8 cellular contexts compared by ENCODE assay signal in the genomic region with DNA sequence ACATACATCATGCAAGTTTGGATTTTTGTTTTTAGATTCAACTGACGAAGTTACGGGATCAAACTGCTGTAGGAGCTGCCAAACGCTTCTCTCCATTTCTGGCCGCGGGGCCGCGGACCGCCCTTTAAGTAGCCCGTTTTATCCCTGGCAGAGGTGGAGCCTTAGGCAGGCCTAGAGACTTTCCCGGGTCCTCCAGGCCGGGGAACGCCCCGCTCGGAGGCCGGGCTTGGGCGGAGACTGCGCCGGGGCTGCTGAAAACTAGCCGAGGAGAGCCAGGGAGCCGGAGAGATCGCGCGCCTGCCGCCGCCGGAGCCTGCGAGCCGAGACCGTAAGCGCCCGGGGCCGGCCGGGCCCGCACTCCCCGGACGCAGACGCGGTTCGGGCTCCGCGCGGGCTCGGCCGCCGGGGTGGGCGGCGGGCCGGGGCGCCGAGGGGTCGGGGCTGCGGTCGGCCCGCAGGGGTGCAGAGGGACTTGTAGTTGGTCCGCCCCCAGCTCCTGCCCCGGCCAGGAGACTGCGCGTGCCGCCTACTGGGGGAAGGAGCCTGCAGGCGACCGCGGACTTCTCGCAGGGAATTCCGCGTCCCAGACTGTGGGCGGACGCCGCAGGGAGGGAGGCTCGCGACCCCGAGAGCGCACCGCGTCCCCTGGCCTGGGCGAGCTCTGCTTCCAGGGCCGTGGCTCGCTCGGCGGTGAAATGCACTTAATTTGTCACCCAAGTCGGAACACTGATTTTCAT. TPM values are rescaled to one million over a fixed set of nuclear protein-coding genes. Genes with fewer than 3 reads are reported as not detected.
DNase-seq lines count a peak whose midpoint lies in the region; ATAC-seq and TF ChIP-seq lines count a peak whose summit lies in the region.

A gene (plus strand): TSS at position 283 of the 737 bp plus-strand sequence. CDS start 18,606 bp downstream, outside the sequence.

- peak; percentile 97 for ATAC-seq in GM21529 (IDR thresholded peaks at IDR 0.05; ENCODE audit: unreplicated experiment)

- peaks cover 35% of the 10 kb centered on the region for H4K20me1 ChIP-seq in neural progenitor cell (ENCODE audit: low read depth)

- H3K9ac ChIP-seq in neural progenitor cell (no peak within 1 kb of the TSS), stomach smooth muscle (ENCODE audit: low read length in 2 of 2) (peak within 1 kb of the TSS; percentile 23 to 72)

- peak within 1 kb of the TSS; percentile 77 for H3K4me3 ChIP-seq in fibroblast of villous mesenchyme (ENCODE audit: low read depth, low read length)
- peak within 1 kb of the TSS; percentile 63 for H3K4me3 ChIP-seq in neural progenitor cell
- peak within 1 kb of the TSS; percentile 64 to 83 for H3K4me3 ChIP-seq in stomach smooth muscle (ENCODE audit: low read length in 2 of 2)

- peak within 1 kb of the TSS; percentile 82 to 93 (median 87) for H3K4me3 Mint-ChIP-seq in IgD-negative memory B cell
- H3K4me3 Mint-ChIP-seq in neural progenitor cell: peak within 1 kb of the TSS; percentile 92

- no peaks in the 10 kb centered on the region for H3K36me3 ChIP-seq in neural progenitor cell
- H3K36me3 ChIP-seq in stomach smooth muscle (ENCODE audit: control insufficient read depth in 2 of 2, insufficient read depth in 2 of 2, low read length in 2 of 2): no peaks in the 10 kb centered on the region

- H3K27ac ChIP-seq in neural progenitor cell (no peak within 1 kb of the TSS), stomach smooth muscle (ENCODE audit: low read length) (peak within 1 kb of the TSS; percentile 74)

- H3K9me3 Mint-ChIP-seq in IgD-negative memory B cell (no peaks in the 10 kb centered on the region), neural progenitor cell (no peaks in the 10 kb centered on the region)

- peaks cover 0 to 8% (median 8%) of the 10 kb centered on the region in 3 donors for H3K4me1 Mint-ChIP-seq in IgD-negative memory B cell
- H3K4me1 Mint-ChIP-seq in neural progenitor cell: peaks cover 30% of the 10 kb centered on the region

- H2AFZ ChIP-seq in neural progenitor cell (replicated peaks): peak within 1 kb of the TSS; percentile 45

- TF ChIP-seq CTCF in fibroblast of villous mesenchyme (IDR thresholded peaks at IDR 0.05; ENCODE audit: insufficient read depth, low read depth, low read length) (peak; percentile 40), neural progenitor cell (IDR thresholded peaks at IDR 0.05) (peak; percentile 36)

- H3K27me3 ChIP-seq in neural progenitor cell (peaks cover 35% of the 10 kb centered on the region), stomach smooth muscle (ENCODE audit: control insufficient read depth in 1 of 2, insufficient read depth in 2 of 2, low read length in 2 of 2) (no peaks in the 10 kb centered on the region)

- peaks cover 23% of the 10 kb centered on the region for H3F3A ChIP-seq in neural progenitor cell (ENCODE audit: low read depth)

- H3K36me3 Mint-ChIP-seq in IgD-negative memory B cell (no peaks in the 10 kb centered on the region), neural progenitor cell (no peaks in the 10 kb centered on the region)

- H3K4me2 ChIP-seq in neural progenitor cell: peak within 1 kb of the TSS; percentile 91

- H3K79me2 ChIP-seq in neural progenitor cell (ENCODE audit: low read depth): no peaks in the 10 kb centered on the region

- peaks cover 20% of the 10 kb centered on the region for H3K4me1 ChIP-seq in neural progenitor cell
- H3K4me1 ChIP-seq in stomach smooth muscle (ENCODE audit: control insufficient read depth, insufficient read depth, low read length): peaks cover 44% of the 10 kb centered on the region

- H3K27me3 Mint-ChIP-seq in IgD-negative memory B cell (no peaks in the 10 kb centered on the region), neural progenitor cell (ENCODE audit: insufficient read depth, low read depth) (peaks cover 15% of the 10 kb centered on the region)

- peak within 1 kb of the TSS in 2 of 3 donors; percentile 21 to 43 for H3K27ac Mint-ChIP-seq in IgD-negative memory B cell
- no peak within 1 kb of the TSS for H3K27ac Mint-ChIP-seq in neural progenitor cell

- H3K9me3 ChIP-seq in neural progenitor cell (ENCODE audit: low read depth) (no peaks in the 10 kb centered on the region), stomach smooth muscle (ENCODE audit: control insufficient read depth in 2 of 2, low read length in 2 of 2) (no peaks in the 10 kb centered on the region)

- DNase-seq in DMS79 (lab: John Stamatoyannopoulos, UW) (peak; percentile 85), RKO (ENCODE audit: low spot score) (peak; percentile 82), fibroblast of villous mesenchyme (ENCODE audit: low read depth) (peak; percentile 86), neural progenitor cell (ENCODE audit: low spot score) (peak; percentile 93)
- peak; percentile 87 for DNase-seq in activated effector memory CD4-positive, alpha-beta T cell treated with anti-CD3 and anti-CD28 coated beads, Interleukin-2, amount 50 U/mL, for 16 hours

RNA-seq across cellular contexts. Expression of the gene that starts here (rescaled TPM):
- polyA plus RNA-seq in IgD-negative memory B cell: 0.26 TPM
- total RNA-seq in fibroblast of villous mesenchyme (17.7 and 31.5 TPM in 2 replicates), neural progenitor cell (ENCODE audit: low replicate concordance) (4.3 and 5.7 TPM in 2 replicates)
